ENCODE assay signal across 32 cellular contexts in the genomic region with DNA sequence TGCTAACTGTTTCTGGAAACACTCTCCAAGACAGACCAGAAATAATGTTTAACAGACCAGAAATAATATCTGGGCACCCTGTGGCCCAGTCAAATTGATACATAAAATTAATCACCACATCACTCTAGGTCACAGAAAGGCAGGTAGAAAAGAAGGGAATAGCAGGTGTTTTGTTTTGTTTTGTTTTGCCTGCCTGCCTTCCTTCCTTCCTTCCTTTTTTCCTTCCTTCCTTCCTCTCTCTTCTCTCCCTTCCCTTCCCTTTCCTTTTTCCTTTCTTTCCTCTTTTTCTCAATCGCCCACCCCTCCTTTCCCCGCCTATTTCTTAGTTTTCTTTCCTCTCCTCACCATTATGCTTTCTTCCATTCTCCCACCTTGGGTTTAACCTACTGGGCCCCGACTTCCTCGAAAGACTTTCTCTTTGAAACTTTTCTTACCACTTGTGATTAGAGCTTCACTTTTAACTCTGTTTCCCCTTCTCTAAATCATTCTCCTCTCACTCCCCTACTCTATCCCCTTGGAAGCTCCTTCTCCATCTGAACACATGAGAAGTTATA.
"Had no signal": no experiment of that assay in that cellular context is flagged by ENCODE, and none has a peak within 500 bp of the region (broad histone marks: within the 10 kb centered on the region; RNA-seq: fewer than 3 reads in every experiment).

No MANE protein-coding gene starts in this region.

- H3K9me3 Mint-ChIP-seq: activated CD4-positive, alpha-beta memory T cell treated with anti-CD3 and anti-CD28 coated beads for 36 hours; activated naive CD4-positive, alpha-beta T cell treated with anti-CD3 and anti-CD28 coated beads for 36 hours; activated naive CD4-positive, alpha-beta T cell treated with anti-CD3 and anti-CD28 coated beads, Interleukin-2, amount 50 U/mL, for 24 hours; activated naive CD8-positive, alpha-beta T cell treated with anti-CD3 and anti-CD28 coated beads for 36 hours; activated naive CD8-positive, alpha-beta T cell treated with anti-CD3 and anti-CD28 coated beads, Interleukin-2, amount 50 U/mL, for 24 hours; activated T-helper 1 cell treated with anti-CD3 and anti-CD28 coated beads, Interleukin-12 subunit alpha, Interleukin-12 subunit beta, Interleukin-2, Interleukin-4 antibody, amounts not matched to agents 30 ng/mL and 10 ng/mL and 1 ng/mL, durations not matched to agents 14 hours and 24 hours and 36 hours; activated T-helper 2 cell treated with anti-CD3 and anti-CD28 coated beads, Interferon-gamma antibody, Interleukin-2, Interleukin-4, amounts not matched to agents 10 μg/mL and 5 μg/mL and 100 μg/mL, durations not matched to agents 14 hours and 24 hours and 36 hours; central memory CD8-positive, alpha-beta T cell; endodermal cell had no signal

- H3K27ac Mint-ChIP-seq: activated CD4-positive, alpha-beta memory T cell treated with anti-CD3 and anti-CD28 coated beads for 36 hours; activated CD4-positive, alpha-beta T cell treated with anti-CD3 and anti-CD28 coated beads for 36 hours; activated CD4-positive, alpha-beta T cell treated with anti-CD3 and anti-CD28 coated beads, Interleukin-2, amount 10 ng/mL, durations not matched to agents 24 days and 14 days; activated CD8-positive, alpha-beta memory T cell treated with anti-CD3 and anti-CD28 coated beads, Interleukin-2, amount 10 ng/mL, durations not matched to agents 7 days and 5 days; activated CD8-positive, alpha-beta T cell treated with anti-CD3 and anti-CD28 coated beads, Interleukin-2, amount 10 ng/mL, durations not matched to agents 7 days and 5 days; activated naive CD4-positive, alpha-beta T cell treated with anti-CD3 and anti-CD28 coated beads for 36 hours; activated naive CD4-positive, alpha-beta T cell treated with anti-CD3 and anti-CD28 coated beads, Interleukin-2, amount 50 U/mL, for 24 hours; activated naive CD8-positive, alpha-beta T cell treated with anti-CD3 and anti-CD28 coated beads for 36 hours; activated naive CD8-positive, alpha-beta T cell treated with anti-CD3 and anti-CD28 coated beads, Interleukin-2, amount 50 U/mL, for 24 hours; activated T-helper 1 cell treated with anti-CD3 and anti-CD28 coated beads, Interleukin-12 subunit alpha, Interleukin-12 subunit beta, Interleukin-2, Interleukin-4 antibody, amounts not matched to agents 30 ng/mL and 10 ng/mL and 1 ng/mL, durations not matched to agents 14 hours and 24 hours and 36 hours; activated T-helper 2 cell treated with anti-CD3 and anti-CD28 coated beads, Interferon-gamma antibody, Interleukin-2, Interleukin-4, amounts not matched to agents 10 μg/mL and 5 μg/mL and 100 μg/mL, durations not matched to agents 14 hours and 24 hours and 36 hours; brain; dendritic cell treated with granulocyte-macrophage colony-stimulating factor and Interleukin-4, amounts not matched to agents 40 ng/mL and 50 ng/mL, for 4 days; endodermal cell had no signal

- H3K36me3 Mint-ChIP-seq: activated CD4-positive, alpha-beta memory T cell treated with anti-CD3 and anti-CD28 coated beads for 36 hours; activated CD8-positive, alpha-beta memory T cell treated with anti-CD3 and anti-CD28 coated beads, Interleukin-2, amount 10 ng/mL, durations not matched to agents 7 days and 5 days; activated naive CD4-positive, alpha-beta T cell treated with anti-CD3 and anti-CD28 coated beads, Interleukin-2, amount 50 U/mL, for 24 hours; activated naive CD8-positive, alpha-beta T cell treated with anti-CD3 and anti-CD28 coated beads for 36 hours; brain had no signal

- H3K9me3 ChIP-seq: adrenal gland, esophagus squamous epithelium had no signal

- H3K36me3 ChIP-seq: adrenal gland, esophagus squamous epithelium had no signal

- H3K4me1 Mint-ChIP-seq: activated CD4-positive, alpha-beta T cell treated with anti-CD3 and anti-CD28 coated beads for 36 hours; activated CD4-positive, alpha-beta T cell treated with anti-CD3 and anti-CD28 coated beads, Interleukin-2, amount 10 ng/mL, durations not matched to agents 24 days and 14 days; activated CD8-positive, alpha-beta memory T cell treated with anti-CD3 and anti-CD28 coated beads, Interleukin-2, amount 10 ng/mL, durations not matched to agents 7 days and 5 days; activated naive CD4-positive, alpha-beta T cell treated with anti-CD3 and anti-CD28 coated beads, Interleukin-2, amount 50 U/mL, for 24 hours; activated naive CD8-positive, alpha-beta T cell treated with anti-CD3 and anti-CD28 coated beads for 36 hours; activated naive CD8-positive, alpha-beta T cell treated with anti-CD3 and anti-CD28 coated beads, Interleukin-2, amount 50 U/mL, for 24 hours; central memory CD8-positive, alpha-beta T cell had no signal

- H3K27me3 ChIP-seq: adrenal gland, dorsolateral prefrontal cortex, esophagus squamous epithelium had no signal

- H3K27ac ChIP-seq: adrenal gland, coronary artery, dorsolateral prefrontal cortex, esophagus squamous epithelium had no signal

- H3K4me3 Mint-ChIP-seq: activated CD4-positive, alpha-beta memory T cell treated with anti-CD3 and anti-CD28 coated beads for 36 hours; activated CD4-positive, alpha-beta T cell treated with anti-CD3 and anti-CD28 coated beads for 36 hours; activated CD4-positive, alpha-beta T cell treated with anti-CD3 and anti-CD28 coated beads, Interleukin-2, amount 10 ng/mL, durations not matched to agents 24 days and 14 days; activated CD8-positive, alpha-beta memory T cell treated with anti-CD3 and anti-CD28 coated beads, Interleukin-2, amount 10 ng/mL, durations not matched to agents 7 days and 5 days; activated CD8-positive, alpha-beta T cell treated with anti-CD3 and anti-CD28 coated beads, Interleukin-2, amount 10 ng/mL, durations not matched to agents 7 days and 5 days; activated naive CD4-positive, alpha-beta T cell treated with anti-CD3 and anti-CD28 coated beads for 36 hours; activated naive CD4-positive, alpha-beta T cell treated with anti-CD3 and anti-CD28 coated beads, Interleukin-2, amount 50 U/mL, for 24 hours; activated naive CD8-positive, alpha-beta T cell treated with anti-CD3 and anti-CD28 coated beads for 36 hours; activated naive CD8-positive, alpha-beta T cell treated with anti-CD3 and anti-CD28 coated beads, Interleukin-2, amount 50 U/mL, for 24 hours; activated T-helper 1 cell treated with anti-CD3 and anti-CD28 coated beads, Interleukin-12 subunit alpha, Interleukin-12 subunit beta, Interleukin-2, Interleukin-4 antibody, amounts not matched to agents 30 ng/mL and 10 ng/mL and 1 ng/mL, durations not matched to agents 14 hours and 24 hours and 36 hours; brain; central memory CD8-positive, alpha-beta T cell; dendritic cell treated with granulocyte-macrophage colony-stimulating factor and Interleukin-4, amounts not matched to agents 40 ng/mL and 50 ng/mL, for 4 days; endodermal cell had no signal

- H3K4me1 ChIP-seq: esophagus squamous epithelium had no signal

- DNase-seq: activated CD4-positive, alpha-beta memory T cell treated with anti-CD3 and anti-CD28 coated beads for 36 hours; activated CD4-positive, alpha-beta T cell treated with anti-CD3 and anti-CD28 coated beads for 36 hours; activated CD4-positive, alpha-beta T cell treated with anti-CD3 and anti-CD28 coated beads, Interleukin-2, amount 10 ng/mL, durations not matched to agents 24 days and 14 days; activated CD4-positive, CD25-positive, alpha-beta regulatory T cell; activated CD4-positive, CD25-positive, alpha-beta regulatory T cell treated with anti-CD3 and anti-CD28 coated beads, Interleukin-2, amount 50 U/mL, for 72 hours; activated CD8-positive, alpha-beta memory T cell treated with anti-CD3 and anti-CD28 coated beads, Interleukin-2, amount 10 ng/mL, durations not matched to agents 7 days and 5 days; activated CD8-positive, alpha-beta memory T cell treated with anti-CD3 and anti-CD28 coated beads, Interleukin-2, amount 50 U/mL, for 4 hours; activated CD8-positive, alpha-beta T cell treated with anti-CD3 and anti-CD28 coated beads, Interleukin-2, amount 10 ng/mL, durations not matched to agents 7 days and 5 days; activated effector memory CD4-positive, alpha-beta T cell treated with anti-CD3 and anti-CD28 coated beads, Interleukin-2, amount 50 U/mL, for 16 hours; activated naive CD4-positive, alpha-beta T cell treated with anti-CD3 and anti-CD28 coated beads for 36 hours; activated naive CD8-positive, alpha-beta T cell treated with anti-CD3 and anti-CD28 coated beads for 36 hours; activated naive CD8-positive, alpha-beta T cell treated with anti-CD3 and anti-CD28 coated beads, Interleukin-2, amount 50 U/mL, for 24 hours; activated T-cell treated with anti-CD3 and anti-CD28 coated beads, Interleukin-2, amount 50 U/mL, for 1 hour; activated T-cell treated with anti-CD3 and anti-CD28 coated beads, Interleukin-2, amount 50 U/mL, for 48 hours; adrenal gland; amygdala; aorta; dorsolateral prefrontal cortex; effector memory CD4-positive, alpha-beta T cell; endodermal cell; esophagus squamous epithelium; foreskin melanocyte; head of caudate nucleus; hippocampal formation; T-helper 2 cell had no signal

- ATAC-seq: activated CD4-positive, alpha-beta T cell treated with anti-CD3 and anti-CD28 coated beads for 36 hours; activated CD8-positive, alpha-beta memory T cell treated with anti-CD3 and anti-CD28 coated beads, Interleukin-2, amount 10 ng/mL, durations not matched to agents 7 days and 5 days; activated CD8-positive, alpha-beta T cell treated with anti-CD3 and anti-CD28 coated beads, Interleukin-2, amount 10 ng/mL, durations not matched to agents 7 days and 5 days; activated naive CD8-positive, alpha-beta T cell treated with anti-CD3 and anti-CD28 coated beads, Interleukin-2, amount 50 U/mL, for 24 hours had no signal

- H3K27me3 Mint-ChIP-seq: activated CD4-positive, alpha-beta memory T cell treated with anti-CD3 and anti-CD28 coated beads for 36 hours; activated CD4-positive, alpha-beta T cell treated with anti-CD3 and anti-CD28 coated beads for 36 hours; activated CD4-positive, alpha-beta T cell treated with anti-CD3 and anti-CD28 coated beads, Interleukin-2, amount 10 ng/mL, durations not matched to agents 24 days and 14 days; activated CD8-positive, alpha-beta memory T cell treated with anti-CD3 and anti-CD28 coated beads, Interleukin-2, amount 10 ng/mL, durations not matched to agents 7 days and 5 days; activated naive CD4-positive, alpha-beta T cell treated with anti-CD3 and anti-CD28 coated beads, Interleukin-2, amount 50 U/mL, for 24 hours; activated naive CD8-positive, alpha-beta T cell treated with anti-CD3 and anti-CD28 coated beads for 36 hours; activated naive CD8-positive, alpha-beta T cell treated with anti-CD3 and anti-CD28 coated beads, Interleukin-2, amount 50 U/mL, for 24 hours; brain; central memory CD8-positive, alpha-beta T cell; dendritic cell treated with granulocyte-macrophage colony-stimulating factor and Interleukin-4, amounts not matched to agents 40 ng/mL and 50 ng/mL, for 4 days had no signal

- H3K4me3 ChIP-seq: adrenal gland, coronary artery, dorsolateral prefrontal cortex, esophagus squamous epithelium had no signal
